9 cellular contexts compared by ENCODE assay signal in genomic region chr11:119207607-119208006, GRCh38. TPM values are rescaled to one million over a fixed set of nuclear protein-coding genes. Genes with fewer than 3 reads are reported as not detected.
DNase-seq lines count a peak whose midpoint lies in the region; ATAC-seq and TF ChIP-seq lines count a peak whose summit lies in the region.
"Had no signal": no experiment of that assay in that cellular context is flagged by ENCODE, and none has a peak within 500 bp of the region (broad histone marks: within the 10 kb centered on the region; RNA-seq: fewer than 3 reads in every experiment).

No MANE protein-coding gene starts in this region.

- CTCF ChIA-PET in HEK293 (lab: Yijun Ruan, JAX) = interaction anchor here (0.9 to 2.7 kb wide), 6 partner anchors 12 to 100 kb away, joined by 3 to 9 read pairs (median 5); no protein-coding TSS in a partner anchor

- no peaks in the 10 kb centered on the region for H3K36me3 ChIP-seq in ACC112 (ENCODE audit: insufficient read depth, low read length)
- no peaks in the 10 kb centered on the region for H3K36me3 ChIP-seq in HEK293 (ENCODE audit: control insufficient read depth in 2 of 2, insufficient read depth in 1 of 2, low read length in 2 of 2)

- DNase-seq in astrocyte of the spinal cord (ENCODE audit: low read depth, low spot score) = no peak
- no peak for DNase-seq in GOT3 (lab: John Stamatoyannopoulos, UW)
- no peak for DNase-seq in OCI-M1 (lab: John Stamatoyannopoulos, UW)
- DNase-seq in DMS79 (lab: John Stamatoyannopoulos, UW) = no peak

- POLR2A ChIA-PET in HEK293 (lab: Yijun Ruan, JAX) = interaction anchor here (1.3 to 3.1 kb wide), 4 partner anchors 24 to 123 kb away, joined by 3 to 19 read pairs (median 8); partner anchors contain the start of genes HMBS and MCAM

- peaks cover 6% of the 10 kb centered on the region for H3K4me1 ChIP-seq in ACC112 (ENCODE audit: control insufficient read depth, insufficient read depth, low read length, unreplicated experiment)
- H3K4me1 ChIP-seq in HEK293 (ENCODE audit: control insufficient read depth, insufficient read depth, low read length) = peaks cover 10% of the 10 kb centered on the region; the same call in 1 of the 2 replicates
- peaks cover 49% of the 10 kb centered on the region for H3K4me1 ChIP-seq in mononuclear cell (ENCODE audit: insufficient read depth, low read length)

- H3K27me3 ChIP-seq in ACC112 (ENCODE audit: insufficient read depth, low read length) (no peaks in the 10 kb centered on the region), mononuclear cell (ENCODE audit: insufficient read depth, low read length) (no peaks in the 10 kb centered on the region)

- in situ Hi-C loops in astrocyte of the spinal cord (cut with HindIII; ENCODE audit: low sequenced_read_pairs) = no loop called here

- H2AFZ ChIP-seq in ACC112 (ENCODE audit: low read length, unreplicated experiment) = no peak overlapping the region

- H3K27ac ChIP-seq in ACC112 (ENCODE audit: low read depth, low read length) = peak overlapping the region; percentile 1; the same call in 1 of the 2 replicates
- H3K27ac ChIP-seq in HEK293 (ENCODE audit: extremely low read depth, low read depth, low read length) = no peak overlapping the region

- H3K79me2 ChIP-seq in ACC112 (ENCODE audit: control insufficient read depth, insufficient read depth, low read length, unreplicated experiment) = peaks cover 48% of the 10 kb centered on the region

- H3K9me3 ChIP-seq in HEK293 (ENCODE audit: control insufficient read depth, insufficient read depth, low read depth, low read length) = no peaks in the 10 kb centered on the region
- no peaks in the 10 kb centered on the region for H3K9me3 ChIP-seq in mononuclear cell (ENCODE audit: low read depth, low read length)

- ATAC-seq in HG03460 (IDR thresholded peaks at IDR 0.05; ENCODE audit: unreplicated experiment) = no peak

- TF ChIP-seq CTCF in HEK293 (tag by site-specific recombination; IDR thresholded peaks at IDR 0.05) (no peak), astrocyte of the spinal cord (IDR thresholded peaks at IDR 0.05; ENCODE audit: low read depth, low read length) (no peak)

- peak overlapping the region; percentile 91 for H3K4me3 ChIP-seq in ACC112 (ENCODE audit: low read depth, low read length)
- peak overlapping the region; percentile 68 for H3K4me3 ChIP-seq in HEK293 (ENCODE audit: low read depth, low read length)
- H3K4me3 ChIP-seq in astrocyte of the spinal cord (ENCODE audit: low read depth, low read length) = peak overlapping the region; percentile 95
- H3K4me3 ChIP-seq in mononuclear cell (ENCODE audit: low read length) = peak overlapping the region; percentile 83

TF ChIP-seq in HEK293, 187 proteins besides CTCF, POLR2A, EP300 and RAD21:
- TF ChIP-seq ZEB2 (tag by site-specific recombination; IDR thresholded peaks at IDR 0.05) (no peak), BCL6B (tag by site-specific recombination; IDR thresholded peaks at IDR 0.05) (no peak), ZNF785 (tag by site-specific recombination; IDR thresholded peaks at IDR 0.05) (no peak), ZNF560 (tag by site-specific recombination; IDR thresholded peaks at IDR 0.05; ENCODE audit: borderline replicate concordance) (no peak), ZNF513 (tag by site-specific recombination; IDR thresholded peaks at IDR 0.05) (no peak), ZSCAN18 (tag by site-specific recombination; IDR thresholded peaks at IDR 0.05) (no peak), ZNF843 (tag by site-specific recombination; IDR thresholded peaks at IDR 0.05) (no peak), ZNF76 (tag by site-specific recombination; IDR thresholded peaks at IDR 0.05; ENCODE audit: borderline replicate concordance, low read depth) (no peak)

RNA-seq across cellular contexts. Expression of gene CBL, which starts 1.5 kb away (rescaled TPM):
- total RNA-seq in mononuclear cell = 16.0 TPM

RNA-seq across cellular contexts. Expression of gene NHERF4, which starts 22.3 kb away (rescaled TPM):
- total RNA-seq in mononuclear cell = not detected
- total RNA-seq: lung microvascular endothelial cell had no signal

RNA-seq across cellular contexts. Expression of gene NLRX1, which starts 39.1 kb away (rescaled TPM):
- 4.7 TPM for total RNA-seq in mononuclear cell

RNA-seq across cellular contexts. Expression of gene ABCG4, which starts 58.8 kb away (rescaled TPM):
- 0.10 TPM for total RNA-seq in mononuclear cell
- total RNA-seq: lung microvascular endothelial cell had no signal
